In the genomic region with DNA sequence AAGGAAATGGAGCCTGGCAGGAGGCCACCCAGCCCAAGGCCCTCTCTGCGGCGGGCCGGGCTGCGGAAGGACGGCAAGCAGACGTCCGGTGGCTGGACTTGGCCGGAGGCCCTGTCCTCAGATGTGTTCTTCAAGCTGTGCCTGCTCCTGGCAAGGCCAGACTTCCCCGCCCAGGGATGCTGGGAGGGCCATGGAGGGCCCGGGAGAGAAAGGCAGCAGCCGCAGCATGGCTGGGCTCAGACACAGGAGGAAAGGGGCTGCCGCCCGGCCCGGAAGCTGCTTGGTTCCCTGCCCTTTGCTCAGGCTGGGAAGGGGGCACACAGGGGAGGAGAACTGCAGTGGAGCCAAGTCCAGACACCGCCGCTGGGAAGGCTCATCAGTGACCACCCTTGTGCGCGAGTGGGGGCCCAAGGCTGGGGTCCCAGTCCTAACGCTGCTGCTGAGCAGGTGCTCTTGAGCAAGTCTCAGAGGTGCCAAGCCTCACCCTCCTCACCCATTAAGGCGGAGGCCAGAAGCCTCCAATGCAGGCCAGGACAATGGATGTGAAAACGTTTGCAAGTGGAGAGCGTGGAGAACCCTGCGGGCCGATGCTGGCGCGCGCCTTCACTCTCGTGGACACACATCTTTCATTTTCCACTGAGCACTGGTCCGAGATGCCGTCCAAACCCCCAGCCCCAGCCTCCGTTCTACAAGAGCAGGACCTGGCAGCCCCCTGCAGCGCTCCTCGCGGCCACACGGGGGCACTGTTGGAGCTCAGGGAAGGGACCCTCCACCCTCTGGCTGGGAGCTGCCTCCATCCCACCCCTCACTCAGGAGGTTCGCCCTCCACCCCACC, we compare ENCODE assay signal across 8 cellular contexts. TPM values are rescaled to one million over a fixed set of nuclear protein-coding genes. Genes with fewer than 3 reads are reported as not detected.
A peak's percentile ranks its signal among the peaks of the same experiment; 100 is the strongest.
DNase-seq lines count a peak whose midpoint lies in the region; ATAC-seq, FAIRE-seq and TF ChIP-seq lines count a peak whose summit lies in the region.

No MANE protein-coding gene starts in this region.

- no peaks in the 10 kb centered on the region for H3K4me1 ChIP-seq in smooth muscle cell (ENCODE audit: low read depth)

- no peaks in the 10 kb centered on the region for H4K20me1 ChIP-seq in smooth muscle cell (ENCODE audit: low read depth)

- no peak for ATAC-seq in activated naive CD8-positive, alpha-beta T cell treated with anti-CD3 and anti-CD28 coated beads, Interleukin-2, amount 50 U/mL, for 24 hours
- ATAC-seq in left ventricle myocardium superior (peak; percentile 81), HG03354 (IDR thresholded peaks at IDR 0.05; ENCODE audit: poor library complexity, severe bottlenecking, unreplicated experiment) (no peak), HG03139 (IDR thresholded peaks at IDR 0.05; ENCODE audit: unreplicated experiment) (no peak)

- peaks cover 5% of the 10 kb centered on the region for H3K27me3 Mint-ChIP-seq in activated naive CD8-positive, alpha-beta T cell treated with anti-CD3 and anti-CD28 coated beads, Interleukin-2, amount 50 U/mL, for 24 hours

- no peaks in the 10 kb centered on the region for H3K36me3 Mint-ChIP-seq in activated naive CD8-positive, alpha-beta T cell treated with anti-CD3 and anti-CD28 coated beads, Interleukin-2, amount 50 U/mL, for 24 hours (ENCODE audit: low read depth)

- H3K36me3 ChIP-seq in smooth muscle cell (ENCODE audit: low read depth): no peaks in the 10 kb centered on the region

- H3K9me3 Mint-ChIP-seq in activated naive CD8-positive, alpha-beta T cell treated with anti-CD3 and anti-CD28 coated beads, Interleukin-2, amount 50 U/mL, for 24 hours: no peaks in the 10 kb centered on the region

- no peaks in the 10 kb centered on the region for H3K27me3 ChIP-seq in smooth muscle cell (ENCODE audit: low read depth)

- DNase-seq in Ammon's horn (ENCODE audit: low spot score) (peak; percentile 70), H54 (ENCODE audit: insufficient read length, low spot score) (peak; percentile 69), SK-MEL-5 (ENCODE audit: low read depth, low spot score) (peak; percentile 51), left ventricle myocardium superior (peak; percentile 86), smooth muscle cell (lab: John Stamatoyannopoulos, UW; ENCODE audit: unreplicated experiment) (peak; percentile 36)
- DNase-seq in activated naive CD8-positive, alpha-beta T cell treated with anti-CD3 and anti-CD28 coated beads, Interleukin-2, amount 50 U/mL, for 24 hours: peak; percentile 81

- no peak overlapping the region for H3K4me2 ChIP-seq in smooth muscle cell

- no peak for TF ChIP-seq POLR2A in H54 (IDR thresholded peaks at IDR 0.05; ENCODE audit: low read depth, low read length)

- no peaks in the 10 kb centered on the region for H3K79me2 ChIP-seq in smooth muscle cell (ENCODE audit: low read depth)

- no peak overlapping the region for H3K4me3 Mint-ChIP-seq in activated naive CD8-positive, alpha-beta T cell treated with anti-CD3 and anti-CD28 coated beads, Interleukin-2, amount 50 U/mL, for 24 hours

- no peaks in the 10 kb centered on the region for H3F3A ChIP-seq in smooth muscle cell (ENCODE audit: low read depth)

- intact Hi-C loops in left ventricle myocardium superior (cut with micrococcal nuclease): no loop called here

- no peak for FAIRE-seq in H54 (lab: Jason Lieb, UNC)

- no peak overlapping the region for H2AFZ ChIP-seq in smooth muscle cell (ENCODE audit: low read depth)

- no peak overlapping the region for H3K4me3 ChIP-seq in smooth muscle cell

- WGBS in smooth muscle cell (ENCODE audit: low lambda C conversion rate): 72% methylated on average over 25 of the region's 36 CpGs

- H3K27ac ChIP-seq in smooth muscle cell (ENCODE audit: low read depth): no peak overlapping the region

- TF ChIP-seq CTCF in smooth muscle cell (IDR thresholded peaks at IDR 0.05; ENCODE audit: borderline replicate concordance, insufficient read depth, poor library complexity, severe bottlenecking): peak; percentile 92

- no peak overlapping the region for H3K9ac ChIP-seq in smooth muscle cell (ENCODE audit: low read depth)

- H3K27ac Mint-ChIP-seq in activated naive CD8-positive, alpha-beta T cell treated with anti-CD3 and anti-CD28 coated beads, Interleukin-2, amount 50 U/mL, for 24 hours: no peak overlapping the region

- no peaks in the 10 kb centered on the region for H3K4me1 Mint-ChIP-seq in activated naive CD8-positive, alpha-beta T cell treated with anti-CD3 and anti-CD28 coated beads, Interleukin-2, amount 50 U/mL, for 24 hours

- no peaks in the 10 kb centered on the region for H3K9me3 ChIP-seq in smooth muscle cell (replicated peaks; ENCODE audit: low read depth)

- in situ Hi-C loops in SK-MEL-5 (cut with HindIII; ENCODE audit: low pct_unique_long_range_greater_than_20kb, low sequenced_read_pairs): no loop called here

RNA-seq across cellular contexts. Expression of a gene that starts 7.9 kb away (rescaled TPM):
- not detected in 2 replicates for total RNA-seq in SK-MEL-5 (2014; rRNA removed; shearing (Covaris generic))
- not detected in 2 replicates for polyA plus RNA-seq in SK-MEL-5 (2015; cell fraction: cytosol; rRNA removed)
- polyA plus RNA-seq in SK-MEL-5 (2015; cell fraction: nucleus; rRNA removed): not detected in 2 replicates
- total RNA-seq in left ventricle myocardium superior (not detected), smooth muscle cell (not detected in 2 replicates)
- polyA plus RNA-seq in smooth muscle cell: not detected in 2 replicates

RNA-seq across cellular contexts. Expression of a gene that starts 18.1 kb away (rescaled TPM):
- total RNA-seq in SK-MEL-5 (2014; rRNA removed; shearing (Covaris generic)): not detected in 2 replicates
- not detected in 2 replicates for polyA plus RNA-seq in SK-MEL-5 (2015; cell fraction: cytosol; rRNA removed)
- not detected in 2 replicates for polyA plus RNA-seq in SK-MEL-5 (2015; cell fraction: nucleus; rRNA removed)
- total RNA-seq in left ventricle myocardium superior (not detected), smooth muscle cell (0.99 and 2.2 TPM in 2 replicates)
- polyA plus RNA-seq in smooth muscle cell: 0.53 TPM in 1 of 2 replicates, not detected in the other

RNA-seq across cellular contexts. Expression of a gene that starts 45.4 kb away (rescaled TPM):
- 0.16 TPM in 1 of 2 replicates, not detected in the other for total RNA-seq in SK-MEL-5 (2014; rRNA removed; shearing (Covaris generic))
- polyA plus RNA-seq in SK-MEL-5 (2015; cell fraction: cytosol; rRNA removed): not detected in 2 replicates
- not detected in 2 replicates for polyA plus RNA-seq in SK-MEL-5 (2015; cell fraction: nucleus; rRNA removed)
- total RNA-seq in left ventricle myocardium superior (0.12 TPM), smooth muscle cell (not detected in 2 replicates)
- polyA plus RNA-seq in smooth muscle cell: 0.12 TPM in 1 of 2 replicates, not detected in the other

Comparison
In these comparisons a context has a peak if more than half of its experiments do, and no peak if none do; other contexts are left out.
1. DNase-seq: peak in every context shown above with its lines; median percentile 86 in left ventricle myocardium superior; 81 in activated naive CD8-positive, alpha-beta T cell treated with anti-CD3 and anti-CD28 coated beads, Interleukin-2, amount 50 U/mL, for 24 hours; 70 in Ammon's horn; 69 in H54; 51 in SK-MEL-5; 36 in smooth muscle cell.